In the genomic region with DNA sequence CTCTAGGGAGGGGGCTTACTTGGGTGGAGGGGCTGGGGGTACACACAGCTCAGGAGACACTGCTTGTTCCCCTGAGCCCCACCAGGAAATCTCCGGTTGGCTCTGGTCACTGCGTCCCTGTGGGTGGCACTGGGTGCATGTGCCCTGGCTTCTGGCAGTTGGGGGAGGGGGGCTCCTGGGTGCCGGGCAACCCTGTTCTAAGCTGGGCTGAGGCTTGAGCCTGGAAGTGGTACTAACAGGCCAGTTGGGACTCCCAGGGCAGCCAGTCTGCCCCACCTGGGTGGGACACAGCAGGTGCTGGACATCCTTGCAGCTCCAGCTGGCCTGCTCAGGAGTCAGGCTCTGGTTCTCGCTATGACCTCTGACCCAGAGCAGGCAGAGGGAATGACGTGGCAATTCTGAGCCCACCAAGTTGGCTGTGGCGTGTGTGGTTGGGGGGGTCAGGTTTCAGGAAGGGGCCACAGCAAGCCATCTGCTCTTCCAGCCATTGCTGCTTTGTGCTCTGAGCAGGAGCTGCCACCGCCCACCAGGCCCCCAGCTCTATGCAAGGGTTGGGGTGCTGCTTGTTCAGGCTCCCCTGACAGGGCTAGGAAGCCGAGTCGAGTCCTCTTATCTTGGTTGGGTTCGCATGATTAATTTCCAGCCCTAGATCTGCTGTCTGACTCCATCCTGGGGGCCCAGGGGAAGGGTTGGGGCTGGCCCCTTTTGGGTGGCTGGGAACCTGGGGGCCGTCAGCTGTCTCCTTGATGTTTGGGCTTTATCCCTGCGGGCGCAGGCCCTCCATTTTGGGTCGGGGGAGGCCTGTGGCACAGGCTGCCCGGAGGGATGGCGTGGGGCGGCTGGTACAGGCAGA, we compare ENCODE assay signal across 1 cellular context.
A peak's percentile ranks its signal among the peaks of the same experiment; 100 is the strongest.
TF ChIP-seq lines count a peak whose summit lies in the region.

No MANE protein-coding gene starts in this region.

TF ChIP-seq in HepG2, 621 proteins besides CTCF, POLR2A, EP300 and RAD21 (continued from another document and continues in another):
- peak; percentile 35; the same call in 1 of the 2 replicates for TF ChIP-seq SNAPC4 (CRISPR knock-in tag; IDR thresholded peaks at IDR 0.05)
- peak; percentile 30; the same call in 1 of the 2 replicates for TF ChIP-seq ZNF280D (CRISPR knock-in tag; IDR thresholded peaks at IDR 0.05)
- TF ChIP-seq SIX1 (CRISPR knock-in tag; IDR thresholded peaks at IDR 0.05; ENCODE audit: borderline replicate concordance): peak; percentile 68
- 0 out of 2 replicates have a peak, but pooled peaks have one; percentile 20 for TF ChIP-seq ZNF331 (CRISPR knock-in tag; IDR thresholded peaks at IDR 0.05)
- TF ChIP-seq ZNF710 (CRISPR knock-in tag; IDR thresholded peaks at IDR 0.05; ENCODE audit: borderline replicate concordance): peak; percentile 79
- peak; percentile 42 for TF ChIP-seq CEBPG (CRISPR knock-in tag; IDR thresholded peaks at IDR 0.05)
- TF ChIP-seq, protein P1, sequence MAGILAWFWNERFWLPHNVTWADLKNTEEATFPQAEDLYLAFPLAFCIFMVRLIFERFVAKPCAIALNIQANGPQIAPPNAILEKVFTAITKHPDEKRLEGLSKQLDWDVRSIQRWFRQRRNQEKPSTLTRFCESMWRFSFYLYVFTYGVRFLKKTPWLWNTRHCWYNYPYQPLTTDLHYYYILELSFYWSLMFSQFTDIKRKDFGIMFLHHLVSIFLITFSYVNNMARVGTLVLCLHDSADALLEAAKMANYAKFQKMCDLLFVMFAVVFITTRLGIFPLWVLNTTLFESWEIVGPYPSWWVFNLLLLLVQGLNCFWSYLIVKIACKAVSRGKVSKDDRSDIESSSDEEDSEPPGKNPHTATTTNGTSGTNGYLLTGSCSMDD (CRISPR knock-in tag; IDR thresholded peaks at IDR 0.05): 0 out of 2 replicates have a peak, but pooled peaks have one; percentile 18
- 0 out of 2 replicates have a peak, but pooled peaks have one; percentile 16 for TF ChIP-seq ZNF83 (CRISPR knock-in tag; IDR thresholded peaks at IDR 0.05; ENCODE audit: borderline replicate concordance)
- TF ChIP-seq SOX6 (IDR thresholded peaks at IDR 0.05): no peak
- peak; percentile 34; the same call in 1 of the 2 replicates for TF ChIP-seq SOX6 (CRISPR knock-in tag; IDR thresholded peaks at IDR 0.05)
- TF ChIP-seq NAIF1 (CRISPR knock-in tag; IDR thresholded peaks at IDR 0.05; ENCODE audit: borderline replicate concordance): peak; percentile 2; the same call in 1 of the 2 replicates
- peak; percentile 5; the same call in 1 of the 2 replicates for TF ChIP-seq AKAP8 (CRISPR knock-in tag; IDR thresholded peaks at IDR 0.05)
- TF ChIP-seq, protein P2, sequence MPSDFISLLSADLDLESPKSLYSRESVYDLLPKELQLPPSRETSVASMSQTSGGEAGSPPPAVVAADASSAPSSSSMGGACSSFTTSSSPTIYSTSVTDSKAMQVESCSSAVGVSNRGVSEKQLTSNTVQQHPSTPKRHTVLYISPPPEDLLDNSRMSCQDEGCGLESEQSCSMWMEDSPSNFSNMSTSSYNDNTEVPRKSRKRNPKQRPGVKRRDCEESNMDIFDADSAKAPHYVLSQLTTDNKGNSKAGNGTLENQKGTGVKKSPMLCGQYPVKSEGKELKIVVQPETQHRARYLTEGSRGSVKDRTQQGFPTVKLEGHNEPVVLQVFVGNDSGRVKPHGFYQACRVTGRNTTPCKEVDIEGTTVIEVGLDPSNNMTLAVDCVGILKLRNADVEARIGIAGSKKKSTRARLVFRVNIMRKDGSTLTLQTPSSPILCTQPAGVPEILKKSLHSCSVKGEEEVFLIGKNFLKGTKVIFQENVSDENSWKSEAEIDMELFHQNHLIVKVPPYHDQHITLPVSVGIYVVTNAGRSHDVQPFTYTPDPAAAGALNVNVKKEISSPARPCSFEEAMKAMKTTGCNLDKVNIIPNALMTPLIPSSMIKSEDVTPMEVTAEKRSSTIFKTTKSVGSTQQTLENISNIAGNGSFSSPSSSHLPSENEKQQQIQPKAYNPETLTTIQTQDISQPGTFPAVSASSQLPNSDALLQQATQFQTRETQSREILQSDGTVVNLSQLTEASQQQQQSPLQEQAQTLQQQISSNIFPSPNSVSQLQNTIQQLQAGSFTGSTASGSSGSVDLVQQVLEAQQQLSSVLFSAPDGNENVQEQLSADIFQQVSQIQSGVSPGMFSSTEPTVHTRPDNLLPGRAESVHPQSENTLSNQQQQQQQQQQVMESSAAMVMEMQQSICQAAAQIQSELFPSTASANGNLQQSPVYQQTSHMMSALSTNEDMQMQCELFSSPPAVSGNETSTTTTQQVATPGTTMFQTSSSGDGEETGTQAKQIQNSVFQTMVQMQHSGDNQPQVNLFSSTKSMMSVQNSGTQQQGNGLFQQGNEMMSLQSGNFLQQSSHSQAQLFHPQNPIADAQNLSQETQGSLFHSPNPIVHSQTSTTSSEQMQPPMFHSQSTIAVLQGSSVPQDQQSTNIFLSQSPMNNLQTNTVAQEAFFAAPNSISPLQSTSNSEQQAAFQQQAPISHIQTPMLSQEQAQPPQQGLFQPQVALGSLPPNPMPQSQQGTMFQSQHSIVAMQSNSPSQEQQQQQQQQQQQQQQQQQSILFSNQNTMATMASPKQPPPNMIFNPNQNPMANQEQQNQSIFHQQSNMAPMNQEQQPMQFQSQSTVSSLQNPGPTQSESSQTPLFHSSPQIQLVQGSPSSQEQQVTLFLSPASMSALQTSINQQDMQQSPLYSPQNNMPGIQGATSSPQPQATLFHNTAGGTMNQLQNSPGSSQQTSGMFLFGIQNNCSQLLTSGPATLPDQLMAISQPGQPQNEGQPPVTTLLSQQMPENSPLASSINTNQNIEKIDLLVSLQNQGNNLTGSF (CRISPR knock-in tag; IDR thresholded peaks at IDR 0.05): 0 out of 2 replicates have a peak, but pooled peaks have one; percentile 22
- peak; percentile 3; the same call in 1 of the 2 replicates for TF ChIP-seq HNF4G (IDR thresholded peaks at IDR 0.05; ENCODE audit: borderline replicate concordance, low read depth, low read length)
- TF ChIP-seq HNF4G (CRISPR knock-in tag; IDR thresholded peaks at IDR 0.05; ENCODE audit: borderline replicate concordance, low read depth): no peak
- TF ChIP-seq AGO1 (IDR thresholded peaks at IDR 0.05; ENCODE audit: low read depth, low read length, poor library complexity, severe bottlenecking): peak; percentile 23
- no peak for TF ChIP-seq SCMH1 (CRISPR knock-in tag; IDR thresholded peaks at IDR 0.05; ENCODE audit: borderline replicate concordance)
- no peak for TF ChIP-seq ZNF101 (CRISPR knock-in tag; IDR thresholded peaks at IDR 0.05; ENCODE audit: borderline replicate concordance, low read depth)
- peak; percentile 66; the same call in 1 of the 2 replicates for TF ChIP-seq ZNF44 (CRISPR knock-in tag; IDR thresholded peaks at IDR 0.05)
- no peak for TF ChIP-seq GLMP (CRISPR knock-in tag; IDR thresholded peaks at IDR 0.05; ENCODE audit: borderline replicate concordance)
- TF ChIP-seq AKNA (CRISPR knock-in tag; IDR thresholded peaks at IDR 0.05; ENCODE audit: borderline replicate concordance): peak; percentile 96; the same call in 1 of the 2 replicates
- 0 out of 2 replicates have a peak, but pooled peaks have one; percentile 35 for TF ChIP-seq REL (CRISPR knock-in tag; conservative IDR thresholded peaks at IDR 0.05)
- TF ChIP-seq ZNF747 (CRISPR knock-in tag; IDR thresholded peaks at IDR 0.05; ENCODE audit: borderline replicate concordance): peak; percentile 89
